In genomic region chr19:19026299-19026971, GRCh38 we compare ENCODE assay signal across 9 cellular contexts. TPM values are rescaled to one million over a fixed set of nuclear protein-coding genes. Genes with fewer than 3 reads are reported as not detected.
DNase-seq lines count a peak whose midpoint lies in the region; ATAC-seq and TF ChIP-seq lines count a peak whose summit lies in the region.
"Had no signal": no experiment of that assay in that cellular context is flagged by ENCODE, and none has a peak within 500 bp of the region (broad histone marks: within the 10 kb centered on the region; RNA-seq: fewer than 3 reads in every experiment).

No MANE protein-coding gene starts in this region.

- TF ChIP-seq CTCF in right atrium auricular region (IDR thresholded peaks at IDR 0.05): no peak
- peak in 3 of 7 experiments; percentile 16 to 29 (median 28) for TF ChIP-seq CTCF in body of pancreas (IDR thresholded peaks at IDR 0.05)
- TF ChIP-seq CTCF in kidney epithelial cell (IDR thresholded peaks at IDR 0.05; ENCODE audit: insufficient read depth, low read length, poor library complexity, severe bottlenecking): peak; percentile 35

- no peak overlapping the region for H3K27ac ChIP-seq in right atrium auricular region
- peak overlapping the region in 3 of 4 donors; percentile 10 to 20 (median 15) for H3K27ac ChIP-seq in body of pancreas
- no peak overlapping the region for H3K27ac ChIP-seq in aorta (ENCODE audit: low read depth in 1 of 2, low read length in 2 of 2)

- no peak for DNase-seq in Right ventricle myocardium superior
- DNase-seq in right atrium auricular region (ENCODE audit: low spot score): no peak
- DNase-seq in body of pancreas: peak in 3 of 4 donors; percentile 25 to 42 (median 36)
- DNase-seq in kidney epithelial cell (ENCODE audit: low read depth): no peak
- DNase-seq in aorta: no peak
- DNase-seq in stimulated activated CD4-positive, alpha-beta T cell treated with anti-CD3 and anti-CD28 coated beads, Interleukin-4, amount 100 ng/mL, for 24 hours: no peak
- no peak for DNase-seq in HuH-7.5 (ENCODE audit: low spot score)
- DNase-seq in GF-D8 (lab: John Stamatoyannopoulos, UW): no peak
- DNase-seq: CD4-positive, CD25-positive, alpha-beta regulatory T cell had no signal

- H3K27me3 ChIP-seq in right atrium auricular region (no peaks in the 10 kb centered on the region), body of pancreas (no peaks in the 10 kb centered on the region), kidney epithelial cell (ENCODE audit: control insufficient read depth, insufficient read depth, low read length) (no peaks in the 10 kb centered on the region), aorta (ENCODE audit: control insufficient read depth in 1 of 2, insufficient read depth in 2 of 2, low read length in 1 of 2) (no peaks in the 10 kb centered on the region)

- H3K36me3 ChIP-seq in right atrium auricular region (peaks cover 87% of the 10 kb centered on the region), body of pancreas (replicated peaks in 1 of 2; ENCODE audit: insufficient read depth in 1 of 2, low read depth in 2 of 2) (peaks cover 0 to 13% of the 10 kb centered on the region in 2 donors), kidney epithelial cell (ENCODE audit: control insufficient read depth, insufficient read depth, low read length) (peaks cover 4% of the 10 kb centered on the region), aorta (ENCODE audit: control insufficient read depth in 1 of 2, insufficient read depth in 2 of 2, low read length in 1 of 2) (peaks cover 6 to 11% of the 10 kb centered on the region in 2 donors)

- H3K9me3 ChIP-seq in right atrium auricular region (no peaks in the 10 kb centered on the region), body of pancreas (no peaks in the 10 kb centered on the region), aorta (ENCODE audit: control insufficient read depth, low read length) (no peaks in the 10 kb centered on the region)

- intact Hi-C loops in Right ventricle myocardium superior (cut with DNase I) (no loop called here), body of pancreas (cut with DNase I) (no loop called here), aorta (cut with DNase I) (no loop called here)

- H3K4me3 ChIP-seq in right atrium auricular region (no peak overlapping the region), body of pancreas (no peak overlapping the region), kidney epithelial cell (ENCODE audit: low read depth, low read length) (no peak overlapping the region), aorta (ENCODE audit: low read length in 2 of 2) (no peak overlapping the region)

- peak; percentile 36 for ATAC-seq in Right ventricle myocardium superior (ENCODE audit: poor library complexity)
- ATAC-seq in body of pancreas: peak; percentile 50
- ATAC-seq in aorta (ENCODE audit: low FRiP score): peak; percentile 52

- WGBS in body of pancreas, 2 donors: 50 to 55% methylated on average over 10 of the region's 10 CpGs
- 64 to 67% methylated on average over 10 of the region's 10 CpGs for WGBS in aorta, 2 donors

- H3K4me1 ChIP-seq in right atrium auricular region (peaks cover 0 to 2% of the 10 kb centered on the region in 2 donors), body of pancreas (peaks cover 12% of the 10 kb centered on the region), aorta (ENCODE audit: control insufficient read depth in 1 of 2, insufficient read depth in 2 of 2, low read length in 2 of 2) (no peaks in the 10 kb centered on the region)

- no peak for TF ChIP-seq POLR2A in body of pancreas (IDR thresholded peaks at IDR 0.05)

RNA-seq across cellular contexts. Expression of gene SUGP2, which starts 6.9 kb away (rescaled TPM):
- 58.8 TPM for total RNA-seq in Right ventricle myocardium superior
- 10 to 100 TPM; 25.4 to 36.1 TPM for total RNA-seq in right atrium auricular region
- 100 to 1,000 TPM in 1 of 2 donors, 10 to 100 TPM in 1; 22.1 to 115 TPM for total RNA-seq in body of pancreas
- total RNA-seq in kidney epithelial cell: 27.7 and 29.5 TPM in 2 replicates
- 10 to 100 TPM; 61.0 to 93.1 TPM for total RNA-seq in aorta
- polyA plus RNA-seq in aorta: 10 to 100 TPM in 1 of 2 donors, 1 to 10 TPM in 1; 7.4 to 61.3 TPM

RNA-seq across cellular contexts. Expression of gene ARMC6, which starts 7.0 kb away (rescaled TPM):
- total RNA-seq in Right ventricle myocardium superior (15.1 TPM), right atrium auricular region (10 to 100 TPM; 13.7 to 14.4 TPM), body of pancreas (10 to 100 TPM; 15.6 to 27.7 TPM), kidney epithelial cell (45.0 and 57.0 TPM in 2 replicates), aorta (10 to 100 TPM; 11.7 to 13.1 TPM)
- 10 to 100 TPM in 1 of 2 donors, 1 to 10 TPM in 1; 8.8 to 13.2 TPM for polyA plus RNA-seq in aorta

RNA-seq across cellular contexts. Expression of gene SLC25A42, which starts 37.4 kb away (rescaled TPM):
- 27.2 TPM for total RNA-seq in Right ventricle myocardium superior
- 10 to 100 TPM; 10.3 to 14.4 TPM for total RNA-seq in right atrium auricular region
- total RNA-seq in body of pancreas: 10 to 100 TPM; 10.1 to 24.7 TPM
- total RNA-seq in kidney epithelial cell: 2.8 and 3.0 TPM in 2 replicates
- total RNA-seq in aorta: 10 to 100 TPM in 1 of 2 donors, 1 to 10 TPM in 1; 9.4 to 10.3 TPM
- 10 to 100 TPM in 1 of 2 donors, 1 to 10 TPM in 1; 3.8 to 12.5 TPM for polyA plus RNA-seq in aorta

Comparison
In these comparisons a context has a peak if more than half of its experiments do, and no peak if none do; other contexts are left out.
1. DNase-seq: peak in body of pancreas (3 of 4); none in Right ventricle myocardium superior (single experiment), right atrium auricular region (single experiment), kidney epithelial cell (single experiment), aorta (0 of 2), stimulated activated CD4-positive, alpha-beta T cell treated with anti-CD3 and anti-CD28 coated beads, Interleukin-4, amount 100 ng/mL, for 24 hours (single experiment), HuH-7.5 (single experiment) and GF-D8 (single experiment).
2. H3K27ac ChIP-seq: peak in body of pancreas (3 of 4); none in right atrium auricular region (0 of 2) and aorta (0 of 2).
3. Peak in every context shown above with its lines, with median percentiles within 50 percentile points of each other: ATAC-seq.